In genomic region chr3:105869531-105869833, GRCh38 we compare ENCODE assay signal across 8 cellular contexts. TPM values are rescaled to one million over a fixed set of nuclear protein-coding genes. Genes with fewer than 3 reads are reported as not detected.
DNase-seq lines count a peak whose midpoint lies in the region; ATAC-seq and TF ChIP-seq lines count a peak whose summit lies in the region.

No MANE protein-coding gene starts in this region.

- TF ChIP-seq CTCF in heart left ventricle (IDR thresholded peaks at IDR 0.05) (no peak), brain microvascular endothelial cell (IDR thresholded peaks at IDR 0.05; ENCODE audit: low read depth, low read length, missing control alignments) (no peak), uterus (IDR thresholded peaks at IDR 0.05) (no peak)

- H3K36me3 ChIP-seq in heart left ventricle (peaks cover 0 to 15% (median under 1%) of the 10 kb centered on the region in 9 donors), brain microvascular endothelial cell (replicated peaks) (no peaks in the 10 kb centered on the region), mesodermal cell (ENCODE audit: control insufficient read depth, insufficient read depth, low read length) (peaks cover 15% of the 10 kb centered on the region), uterus (no peaks in the 10 kb centered on the region)

- H3K4me1 ChIP-seq in heart left ventricle (peaks cover 0 to 46% (median 30%) of the 10 kb centered on the region in 12 donors), mesodermal cell (ENCODE audit: control insufficient read depth, insufficient read depth, low read length, poor library complexity, severe bottlenecking) (no peaks in the 10 kb centered on the region), uterus (peaks cover 0 to 4% of the 10 kb centered on the region in 2 donors)

- in situ Hi-C loops in brain microvascular endothelial cell (cut with HindIII; ENCODE audit: low pct_ligation_motif_present, low sequenced_read_pairs): no loop called here

- WGBS in heart left ventricle, 4 donors: 0 to 1% (median 0%) methylated on average over 3 of the region's 3 CpGs
- WGBS in mesodermal cell (ENCODE audit: insufficient coverage in 2 of 2), 2 experiments: 21 to 25% methylated on average over 1 to 2 of the region's 3 CpGs

- H3K27me3 ChIP-seq in heart left ventricle (no peaks in the 10 kb centered on the region), brain microvascular endothelial cell (replicated peaks) (no peaks in the 10 kb centered on the region), uterus (no peaks in the 10 kb centered on the region)

- DNase-seq in heart left ventricle: no peak
- DNase-seq in left ventricle myocardium superior: no peak
- no peak for DNase-seq in brain microvascular endothelial cell
- DNase-seq in uterus: no peak

- H3K27ac ChIP-seq in heart left ventricle (peak overlapping the region; percentile 89 to 99 (median 98)), brain microvascular endothelial cell (peak overlapping the region; percentile 99), mesodermal cell (ENCODE audit: low read depth, low read length, severe bottlenecking) (peak overlapping the region; percentile 86), uterus (peak overlapping the region; percentile 96 to 98)

- no peak for TF ChIP-seq POLR2A in heart left ventricle (IDR thresholded peaks at IDR 0.05)
- peak in 1 of 2 donors; percentile 28 for TF ChIP-seq POLR2A in uterus (IDR thresholded peaks at IDR 0.05)

- ATAC-seq in heart left ventricle: no peak
- ATAC-seq in left ventricle myocardium superior: no peak
- ATAC-seq in GM19023 (IDR thresholded peaks at IDR 0.05; ENCODE audit: unreplicated experiment): no peak
- ATAC-seq in GM21390 (IDR thresholded peaks at IDR 0.05; ENCODE audit: unreplicated experiment): no peak
- ATAC-seq in HG03135 (IDR thresholded peaks at IDR 0.05; ENCODE audit: unreplicated experiment): no peak

- no peaks in the 10 kb centered on the region for H3K9me3 ChIP-seq in heart left ventricle
- no peaks in the 10 kb centered on the region for H3K9me3 ChIP-seq in mesodermal cell (ENCODE audit: control insufficient read depth, low read length)
- no peaks in the 10 kb centered on the region for H3K9me3 ChIP-seq in uterus

- H3K4me3 ChIP-seq in heart left ventricle: peak overlapping the region; percentile 69 to 98 (median 91)
- H3K4me3 ChIP-seq in brain microvascular endothelial cell (ENCODE audit: low read depth, low read length): peak overlapping the region; percentile 87
- peak overlapping the region; percentile 85 for H3K4me3 ChIP-seq in mesodermal cell (ENCODE audit: extremely low read depth, insufficient read depth, low read length, poor library complexity, severe bottlenecking)
- peak overlapping the region; percentile 82 to 89 for H3K4me3 ChIP-seq in uterus

- intact Hi-C loops in heart left ventricle (cut with DNase I) (loop anchor here (2.0 to 10.0 kb wide), 17 partner anchors 37 to 1193 kb away; no protein-coding TSS in a partner anchor), left ventricle myocardium superior (cut with micrococcal nuclease) (loop anchor here (10.0 kb wide), 1 partner anchor 185 kb away; no protein-coding TSS in a partner anchor), uterus (cut with DNase I; ENCODE audit: low total_unique reads) (no loop called here)

RNA-seq across cellular contexts. Expression of gene CBLB, which starts 0.7 kb away (rescaled TPM):
- 10 to 100 TPM; 30.0 to 74.4 (median 44.8) TPM for total RNA-seq in heart left ventricle
- polyA plus RNA-seq in heart left ventricle: 10 to 100 TPM; 18.6 to 25.4 TPM
- 60.3 TPM for total RNA-seq in left ventricle myocardium superior
- polyA plus RNA-seq in mesodermal cell (2013, experiment 1 of 2): 34.5 TPM
- polyA plus RNA-seq in mesodermal cell (2013, experiment 2 of 2): 32.2 TPM
- total RNA-seq in uterus: 10 to 100 TPM; 26.1 to 86.2 (median 44.5) TPM
